Comparison of ENCODE assay signal across 10 cellular contexts in genomic region chr11:114196994-114197702, GRCh38.
DNase-seq lines count a peak whose midpoint lies in the region; ATAC-seq and TF ChIP-seq lines count a peak whose summit lies in the region.
"Had no signal": no experiment of that assay in that cellular context is flagged by ENCODE, and none has a peak within 500 bp of the region (broad histone marks: within the 10 kb centered on the region; RNA-seq: fewer than 3 reads in every experiment).

No MANE protein-coding gene starts in this region.

- H3K27me3 Mint-ChIP-seq in Calu3 (ENCODE audit: unreplicated experiment) = peaks cover 14% of the 10 kb centered on the region
- H3K27me3 Mint-ChIP-seq: central memory CD8-positive, alpha-beta T cell had no signal

- H3K9me3 ChIP-seq in lower lobe of right lung (no peaks in the 10 kb centered on the region), skeletal muscle tissue (ENCODE audit: control insufficient read depth in 3 of 3, low read length in 3 of 3) (no peaks in the 10 kb centered on the region), OCI-LY7 (ENCODE audit: low read length) (no peaks in the 10 kb centered on the region)

- H2AFZ ChIP-seq in OCI-LY7 (ENCODE audit: low read length) = no peak overlapping the region

- intact Hi-C loops in Calu3 (cut with micrococcal nuclease; ENCODE audit: unreplicated experiment) = loop anchor here (2.0 to 10.0 kb wide), 2 partner anchors 64 to 292 kb away; partner anchors contain the start of gene HTR3B
- intact Hi-C loops in lower lobe of right lung (cut with DNase I) = no loop called here
- intact Hi-C loops in OCI-LY7 (cut with micrococcal nuclease; ENCODE audit: unreplicated experiment) = no loop called here

- ATAC-seq in lower lobe of right lung = peak in 1 of 2 donors; percentile 12
- ATAC-seq in GM21529 (IDR thresholded peaks at IDR 0.05; ENCODE audit: unreplicated experiment) = no peak

- peak overlapping the region; percentile 71 to 86 (median 83) for H3K9ac ChIP-seq in skeletal muscle tissue (ENCODE audit: low read depth in 1 of 3, low read length in 3 of 3)

- H3K9me2 ChIP-seq in OCI-LY7 (ENCODE audit: insufficient read depth, low read length) = no peaks in the 10 kb centered on the region

- H3K27ac Mint-ChIP-seq in Calu3 (ENCODE audit: unreplicated experiment) = peak overlapping the region; percentile 53

- no peaks in the 10 kb centered on the region for H4K20me1 ChIP-seq in OCI-LY7 (ENCODE audit: insufficient read depth, low read length)

- CTCF ChIA-PET in Calu3 (lab: Charles Lee) = interaction anchor here (0.5 to 1.3 kb wide), 5 partner anchors 9 to 312 kb away, joined by 3 to 5 read pairs (median 4); no protein-coding TSS in a partner anchor
- CTCF ChIA-PET in OCI-LY7 (lab: Charles Lee; ENCODE audit: unreplicated experiment) = interaction anchor here (0.6 kb wide), 1 partner anchor 9 kb away, joined by 3 read pairs; no protein-coding TSS in a partner anchor

- no peaks in the 10 kb centered on the region for H3K27me3 ChIP-seq in lower lobe of right lung (ENCODE audit: low read depth)
- H3K27me3 ChIP-seq in skeletal muscle tissue (ENCODE audit: control insufficient read depth in 3 of 3, insufficient read depth in 3 of 3, low read length in 3 of 3) = no peaks in the 10 kb centered on the region

- no peak overlapping the region for H3K4me3 Mint-ChIP-seq in Calu3 (ENCODE audit: low read depth, unreplicated experiment)
- H3K4me3 Mint-ChIP-seq: central memory CD8-positive, alpha-beta T cell had no signal

- no peak overlapping the region for H3K4me3 ChIP-seq in lower lobe of right lung
- peak overlapping the region; percentile 24 to 47 (median 34) for H3K4me3 ChIP-seq in skeletal muscle tissue (ENCODE audit: low read length in 3 of 3)
- no peak overlapping the region for H3K4me3 ChIP-seq in OCI-LY7 (ENCODE audit: low read depth, low read length, poor library complexity, severe bottlenecking)
- H3K4me3 ChIP-seq: K562 had no signal

- H3K79me2 ChIP-seq in OCI-LY7 (ENCODE audit: insufficient read depth, low read depth, low read length) = no peaks in the 10 kb centered on the region

- H3K27ac ChIP-seq in caudate nucleus (ENCODE audit: low read depth, low read length) (peak overlapping the region; percentile 45), lower lobe of right lung (peak overlapping the region; percentile 82), skeletal muscle tissue (ENCODE audit: low read depth, low read length) (peak overlapping the region; percentile 96), OCI-LY7 (ENCODE audit: low read depth, low read length, poor library complexity, severe bottlenecking) (no peak overlapping the region)

- H3K4me1 Mint-ChIP-seq in Calu3 (ENCODE audit: low read depth, unreplicated experiment) = peaks cover 17% of the 10 kb centered on the region
- H3K4me1 Mint-ChIP-seq: central memory CD8-positive, alpha-beta T cell had no signal

- POLR2A ChIA-PET in OCI-LY7 (lab: Charles Lee) = no interaction called here

- DNase-seq in Calu3 (no peak), caudate nucleus (lab: John Stamatoyannopoulos, UW) (peak in 20 of 61 donors; percentile 5 to 74 (median 36)), lower lobe of right lung (no peak), SK-N-DZ (ENCODE audit: low spot score) (no peak), DMS153 (lab: John Stamatoyannopoulos, UW) (no peak), OCI-LY7 (ENCODE audit: low spot score) (no peak)

- H3K9me3 Mint-ChIP-seq in Calu3 (ENCODE audit: low read depth, unreplicated experiment) = no peaks in the 10 kb centered on the region
- H3K9me3 Mint-ChIP-seq: central memory CD8-positive, alpha-beta T cell had no signal

- peaks cover 33% of the 10 kb centered on the region for H3K36me3 ChIP-seq in lower lobe of right lung
- H3K36me3 ChIP-seq in skeletal muscle tissue (ENCODE audit: control insufficient read depth in 3 of 3, insufficient read depth in 3 of 3, low read length in 3 of 3) = peaks cover 2 to 5% (median 4%) of the 10 kb centered on the region in 3 donors
- no peaks in the 10 kb centered on the region for H3K36me3 ChIP-seq in OCI-LY7 (ENCODE audit: insufficient read depth, low read length)

- TF ChIP-seq CTCF in Calu3 (IDR thresholded peaks at IDR 0.05; ENCODE audit: unreplicated experiment) (no peak), lower lobe of right lung (IDR thresholded peaks at IDR 0.05) (no peak), OCI-LY7 (conservative IDR thresholded peaks at IDR 0.05; ENCODE audit: low read length) (no peak)

- no peak overlapping the region for H3K4me2 ChIP-seq in OCI-LY7 (ENCODE audit: low read length)

- peaks cover 10% of the 10 kb centered on the region for H3K36me3 Mint-ChIP-seq in Calu3 (ENCODE audit: insufficient read depth, unreplicated experiment)

- H3K4me1 ChIP-seq in lower lobe of right lung (peaks cover 79% of the 10 kb centered on the region), skeletal muscle tissue (ENCODE audit: control insufficient read depth in 3 of 3, insufficient read depth in 3 of 3, low read length in 3 of 3) (peaks cover 88 to 93% (median 89%) of the 10 kb centered on the region in 3 donors), OCI-LY7 (ENCODE audit: insufficient read depth, low read length, poor library complexity, severe bottlenecking) (peaks cover 12% of the 10 kb centered on the region)

- BruUV-seq in Calu3 (replicated peaks; lab: Mats Ljungman, UMichigan) (no TSS peak), OCI-LY7 (replicated peaks; lab: Mats Ljungman, UMichigan) (no TSS peak)

Comparison
In these comparisons a context has a peak if more than half of its experiments do, and no peak if none do; other contexts are left out.
1. H3K4me3 ChIP-seq: peak in skeletal muscle tissue (3 of 3); none in lower lobe of right lung (single experiment) and OCI-LY7 (single experiment).